In genomic region chr2:240560480-240561324, GRCh38 we compare ENCODE assay signal across 8 cellular contexts. TPM values are rescaled to one million over a fixed set of nuclear protein-coding genes. Genes with fewer than 3 reads are reported as not detected.
A peak's percentile ranks its signal among the peaks of the same experiment; 100 is the strongest.
DNase-seq lines count a peak whose midpoint lies in the region; ATAC-seq, FAIRE-seq and TF ChIP-seq lines count a peak whose summit lies in the region.

No MANE protein-coding gene starts in this region.

- ATAC-seq in GM18873 (IDR thresholded peaks at IDR 0.05; ENCODE audit: low FRiP score, unreplicated experiment) (peak; percentile 41), HG03139 (IDR thresholded peaks at IDR 0.05; ENCODE audit: unreplicated experiment) (peak; percentile 47)

- WGBS in spleen, 5 donors: 0% methylated on average over 35 to 101 of the region's 101 CpGs

- H3K9me3 ChIP-seq in spleen: no peaks in the 10 kb centered on the region

- peak; percentile 97 for DNase-seq in AG08395 (ENCODE audit: low spot score)
- DNase-seq in NCI-H2227 (lab: John Stamatoyannopoulos, UW; ENCODE audit: unreplicated experiment): peak; percentile 99
- peak; percentile 85 for DNase-seq in bronchial epithelial cell (ENCODE audit: low read depth)
- DNase-seq in inferior parietal cortex (ENCODE audit: extremely low spot score): peak; percentile 94
- DNase-seq in spleen: peak; percentile 100

- no peak for FAIRE-seq in bronchial epithelial cell (lab: Jason Lieb, UNC)

- TF ChIP-seq CTCF in WI38 (IDR thresholded peaks at IDR 0.05; ENCODE audit: low read depth, low read length): no peak
- peak; percentile 42 for TF ChIP-seq CTCF in bronchial epithelial cell (IDR thresholded peaks at IDR 0.05; ENCODE audit: insufficient read depth, low read length, severe bottlenecking)
- peak in 10 of 11 experiments; percentile 1 to 75 (median 56) for TF ChIP-seq CTCF in spleen (IDR thresholded peaks at IDR 0.05 in 8 of 11, conservative IDR thresholded peaks at IDR 0.05 in 3 of 11)

- H3K27me3 ChIP-seq in bronchial epithelial cell (ENCODE audit: control insufficient read depth, insufficient read depth, low read length): no peaks in the 10 kb centered on the region
- H3K27me3 ChIP-seq in spleen (replicated peaks in 1 of 7): peaks cover 0 to 7% (median 0%) of the 10 kb centered on the region in 7 donors

- TF ChIP-seq POLR2A in spleen (IDR thresholded peaks at IDR 0.05): peak in 2 of 3 donors; percentile 29 to 91

- intact Hi-C loops in spleen (cut with DNase I; ENCODE audit: low total_unique reads): no loop called here

- H3K36me3 ChIP-seq in bronchial epithelial cell (ENCODE audit: control insufficient read depth, insufficient read depth, low read length) (no peaks in the 10 kb centered on the region), spleen (peaks cover 0 to 25% (median 0%) of the 10 kb centered on the region in 6 donors)

- H3K27ac ChIP-seq in spleen: peak overlapping the region; percentile 97 to 100 (median 100)

- H3K4me3 ChIP-seq in WI38 (ENCODE audit: low read depth, low read length) (peak overlapping the region; percentile 66), bronchial epithelial cell (ENCODE audit: low read depth, low read length) (peak overlapping the region; percentile 66), spleen (peak overlapping the region; percentile 69 to 86 (median 80))

- peaks cover 55 to 91% (median 83%) of the 10 kb centered on the region in 6 donors for H3K4me1 ChIP-seq in spleen

RNA-seq across cellular contexts. Expression of gene DUSP28, which starts 0.5 kb away (rescaled TPM):
- total RNA-seq in bronchial epithelial cell (1.9 and 2.1 TPM in 2 replicates), spleen (10 to 100 TPM in 1 of 7 donors, 1 to 10 TPM in 6; 5.9 to 13.6 (median 7.1) TPM)
- polyA plus RNA-seq in spleen: 1 to 10 TPM; 6.5 to 9.0 (median 7.9) TPM

RNA-seq across cellular contexts. Expression of gene ANKMY1, which starts 2.9 kb away (rescaled TPM):
- total RNA-seq in bronchial epithelial cell (10.8 and 15.8 TPM in 2 replicates), spleen (10 to 100 TPM; 26.5 to 45.5 (median 30.1) TPM)
- 10 to 100 TPM in 1 of 3 donors, 1 to 10 TPM in 2; 7.6 to 11.4 (median 8.1) TPM for polyA plus RNA-seq in spleen

RNA-seq across cellular contexts. Expression of gene RNPEPL1, which starts 7.6 kb away (rescaled TPM):
- total RNA-seq in bronchial epithelial cell (10.8 and 12.3 TPM in 2 replicates), spleen (100 to 1,000 TPM in 2 of 7 donors, 10 to 100 TPM in 5; 57.2 to 116 (median 73.0) TPM)
- polyA plus RNA-seq in spleen: 100 to 1,000 TPM in 2 of 3 donors, 10 to 100 TPM in 1; 79.8 to 165 (median 107) TPM

RNA-seq across cellular contexts. Expression of gene CAPN10, which starts 25.8 kb away (rescaled TPM):
- total RNA-seq in bronchial epithelial cell: 13.4 and 22.4 TPM in 2 replicates
- total RNA-seq in spleen: 10 to 100 TPM; 43.0 to 82.6 (median 59.4) TPM
- polyA plus RNA-seq in spleen: 10 to 100 TPM; 34.7 to 83.1 (median 66.1) TPM

Comparison
In these comparisons a context has a peak if more than half of its experiments do, and no peak if none do; other contexts are left out.
1. Peak in every context shown above with its lines: DNase-seq, ATAC-seq, H3K4me3 ChIP-seq and H3K27ac ChIP-seq.